Comparison of ENCODE assay signal across 8 cellular contexts in genomic region chr2:54559593-54560145, GRCh38.
DNase-seq lines count a peak whose midpoint lies in the region; ATAC-seq and TF ChIP-seq lines count a peak whose summit lies in the region.

No MANE protein-coding gene starts in this region.

- peak overlapping the region; percentile 95 for H3K27ac Mint-ChIP-seq in activated T-cell treated with anti-CD3 and anti-CD28 coated beads, Interleukin-2, amount 50 U/mL, for 72 hours
- H3K27ac Mint-ChIP-seq in central memory CD8-positive, alpha-beta T cell (ENCODE audit: low read depth) = peak overlapping the region; percentile 90

- TF ChIP-seq POLR2A in stomach (IDR thresholded peaks at IDR 0.05) = no peak

- intact Hi-C loops in stomach (cut with DNase I; ENCODE audit: low total_unique reads) = no loop called here

- 0 to 7% (median 2%) methylated on average over 9 of the region's 9 CpGs for WGBS in stomach, 5 donors

- TF ChIP-seq CTCF in stomach (IDR thresholded peaks at IDR 0.05) = no peak

- H3K36me3 ChIP-seq in stomach = no peaks in the 10 kb centered on the region

- H3K4me3 ChIP-seq in stomach = peak overlapping the region; percentile 58 to 73 (median 64)

- H3K36me3 Mint-ChIP-seq in activated T-cell treated with anti-CD3 and anti-CD28 coated beads, Interleukin-2, amount 50 U/mL, for 72 hours (ENCODE audit: insufficient read depth in 2 of 2) = peaks cover 13 to 24% of the 10 kb centered on the region in 2 donors
- peaks cover 21% of the 10 kb centered on the region for H3K36me3 Mint-ChIP-seq in central memory CD8-positive, alpha-beta T cell (ENCODE audit: insufficient read depth)

- no peaks in the 10 kb centered on the region for H3K27me3 ChIP-seq in layer of hippocampus (ENCODE audit: control insufficient read depth, insufficient read depth, low read length)
- H3K27me3 ChIP-seq in stomach = no peaks in the 10 kb centered on the region

- H3K9me3 Mint-ChIP-seq in activated T-cell treated with anti-CD3 and anti-CD28 coated beads, Interleukin-2, amount 50 U/mL, for 72 hours = no peaks in the 10 kb centered on the region
- H3K9me3 Mint-ChIP-seq in central memory CD8-positive, alpha-beta T cell = no peaks in the 10 kb centered on the region

- peak overlapping the region; percentile 54 for H3K27ac ChIP-seq in layer of hippocampus (ENCODE audit: low read depth, low read length)
- H3K27ac ChIP-seq in stomach = peak overlapping the region; percentile 84 to 96 (median 92)

- no peak for TF ChIP-seq EP300 in stomach (IDR thresholded peaks at IDR 0.05)

- H3K4me1 Mint-ChIP-seq in activated T-cell treated with anti-CD3 and anti-CD28 coated beads, Interleukin-2, amount 50 U/mL, for 72 hours (ENCODE audit: low read depth) = peaks cover 72% of the 10 kb centered on the region
- H3K4me1 Mint-ChIP-seq in central memory CD8-positive, alpha-beta T cell = peaks cover 58% of the 10 kb centered on the region

- ATAC-seq in activated T-cell treated with anti-CD3 and anti-CD28 coated beads, Interleukin-2, amount 50 U/mL, for 72 hours (replicated peaks in 1 of 2) = no peak
- ATAC-seq in central memory CD8-positive, alpha-beta T cell (replicated peaks; ENCODE audit: extremely low read depth, poor library complexity, severe bottlenecking) = no peak

- peaks cover 49 to 92% (median 77%) of the 10 kb centered on the region in 4 donors for H3K4me1 ChIP-seq in stomach

- H3K4me3 Mint-ChIP-seq in activated T-cell treated with anti-CD3 and anti-CD28 coated beads, Interleukin-2, amount 50 U/mL, for 72 hours = peak overlapping the region; percentile 94 to 96
- H3K4me3 Mint-ChIP-seq in central memory CD8-positive, alpha-beta T cell = peak overlapping the region; percentile 97

- no peaks in the 10 kb centered on the region for H3K27me3 Mint-ChIP-seq in activated T-cell treated with anti-CD3 and anti-CD28 coated beads, Interleukin-2, amount 50 U/mL, for 72 hours (ENCODE audit: low read depth)
- no peaks in the 10 kb centered on the region for H3K27me3 Mint-ChIP-seq in central memory CD8-positive, alpha-beta T cell

- DNase-seq in activated T-cell treated with anti-CD3 and anti-CD28 coated beads, Interleukin-2, amount 50 U/mL, for 72 hours = no peak
- no peak for DNase-seq in activated T-cell treated with anti-CD3 and anti-CD28 coated beads, Interleukin-2, amount 50 U/mL, for 1 hour
- DNase-seq in central memory CD8-positive, alpha-beta T cell (ENCODE audit: low spot score in 2 of 2) = no peak
- no peak for DNase-seq in stomach
- DNase-seq in NCI-H526 treated with DMSO at 0.1 percent for 48 hours (lab: John Stamatoyannopoulos, UW) = no peak
- no peak for DNase-seq in stimulated activated CD4-positive, alpha-beta T cell treated with anti-CD3 and anti-CD28 coated beads, Interleukin-1b, Interleukin-23, amount 100 ng/mL, for 48 hours

- H3K9me3 ChIP-seq in stomach = no peaks in the 10 kb centered on the region

TF ChIP-seq in PFSK-1, 5 proteins besides CTCF, POLR2A, EP300 and RAD21:
- peak; percentile 95; the same call in 1 of the 2 replicates for TF ChIP-seq SIN3A (IDR thresholded peaks at IDR 0.05; ENCODE audit: borderline replicate concordance, insufficient read depth, low read length)
- no peak for TF ChIP-seq FOXP2 (optimal IDR thresholded peaks at IDR 0.05; ENCODE audit: borderline replicate concordance, extremely low read depth, extremely low read length, insufficient read depth)
- peak; percentile 67 for TF ChIP-seq POLR2AphosphoS5 (IDR thresholded peaks at IDR 0.05; ENCODE audit: low read depth, low read length)
- peak; percentile 51; the same call in 1 of the 2 replicates for TF ChIP-seq TAF1 (IDR thresholded peaks at IDR 0.05; ENCODE audit: borderline replicate concordance, insufficient read depth, low read length)
- TF ChIP-seq REST (IDR thresholded peaks at IDR 0.05; ENCODE audit: insufficient read depth in 1 of 2, low read depth in 2 of 2, low read length in 2 of 2) = peak in 1 of 2 experiments; percentile 75; a peak in 2 of 4 replicates
TF ChIP-seq in PFSK-1: peak in this region for 4.
